Comparison of ENCODE assay signal across 10 cellular contexts in the genomic region with DNA sequence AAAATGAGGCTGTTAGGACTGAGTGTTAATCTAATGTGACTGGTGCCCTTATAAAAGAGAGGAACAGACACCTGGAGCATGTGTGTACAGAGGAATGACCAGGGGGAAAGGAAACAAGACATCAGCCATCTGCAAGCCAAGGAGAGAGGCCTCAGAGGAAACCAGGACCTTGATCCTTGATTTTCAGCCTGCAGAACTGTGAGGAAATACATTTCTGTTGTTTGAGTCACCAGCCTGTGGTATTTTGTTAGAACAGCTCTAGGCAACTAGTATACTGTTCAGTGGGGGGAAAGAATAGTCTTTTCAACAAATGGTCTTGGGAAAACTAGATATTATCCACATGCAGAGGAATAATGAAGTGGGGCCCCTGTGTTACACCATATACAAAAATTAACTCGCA.
DNase-seq lines count a peak whose midpoint lies in the region; ATAC-seq and TF ChIP-seq lines count a peak whose summit lies in the region.
"Had no signal": no experiment of that assay in that cellular context is flagged by ENCODE, and none has a peak within 500 bp of the region (broad histone marks: within the 10 kb centered on the region; RNA-seq: fewer than 3 reads in every experiment).

No MANE protein-coding gene starts in this region.

- no peak overlapping the region for H3K27ac Mint-ChIP-seq in activated T-helper 17 cell treated with anti-CD3 and anti-CD28 coated beads, Interleukin-2, amount 50 U/mL, for 72 hours
- no peak overlapping the region for H3K27ac Mint-ChIP-seq in type B pancreatic cell

- no peaks in the 10 kb centered on the region for H3K9me3 Mint-ChIP-seq in activated T-helper 17 cell treated with anti-CD3 and anti-CD28 coated beads, Interleukin-2, amount 50 U/mL, for 72 hours
- no peaks in the 10 kb centered on the region for H3K9me3 Mint-ChIP-seq in type B pancreatic cell

- peaks cover 4% of the 10 kb centered on the region for H3K27me3 Mint-ChIP-seq in activated T-helper 17 cell treated with anti-CD3 and anti-CD28 coated beads, Interleukin-2, amount 50 U/mL, for 72 hours
- no peaks in the 10 kb centered on the region for H3K27me3 Mint-ChIP-seq in type B pancreatic cell

- no peak for ATAC-seq in activated T-helper 17 cell treated with anti-CD3 and anti-CD28 coated beads, Interleukin-2, amount 50 U/mL, for 72 hours (replicated peaks)
- ATAC-seq in GM18907 (IDR thresholded peaks at IDR 0.05; ENCODE audit: unreplicated experiment) (no peak), GM19324 (IDR thresholded peaks at IDR 0.05; ENCODE audit: low FRiP score, unreplicated experiment) (no peak)

- no peak for TF ChIP-seq CTCF in AG09309 (IDR thresholded peaks at IDR 0.05; ENCODE audit: control insufficient read depth, insufficient read depth, low read depth, low read length, missing control alignments)
- TF ChIP-seq CTCF in astrocyte of the cerebellum (IDR thresholded peaks at IDR 0.05; ENCODE audit: low read depth, low read length, missing control alignments) = no peak
- no peak for TF ChIP-seq CTCF in type B pancreatic cell (conservative IDR thresholded peaks at IDR 0.05)

- H3K4me3 ChIP-seq in AG09309 (ENCODE audit: control insufficient read depth, low read depth, low read length) = no peak overlapping the region
- no peak overlapping the region for H3K4me3 ChIP-seq in astrocyte of the cerebellum (ENCODE audit: low read depth, low read length)
- H3K4me3 ChIP-seq: ascending aorta had no signal

- in situ Hi-C loops in astrocyte of the cerebellum (cut with HindIII; ENCODE audit: low sequenced_read_pairs) = no loop called here

- H3K4me1 Mint-ChIP-seq in activated T-helper 17 cell treated with anti-CD3 and anti-CD28 coated beads, Interleukin-2, amount 50 U/mL, for 72 hours = peaks cover 18% of the 10 kb centered on the region
- peaks cover 8% of the 10 kb centered on the region for H3K4me1 Mint-ChIP-seq in type B pancreatic cell (ENCODE audit: unreplicated experiment)

- DNase-seq in AG09309 (ENCODE audit: low read depth) (peak; percentile 59), HS-5 (ENCODE audit: low read depth) (peak; percentile 71), astrocyte of the cerebellum (ENCODE audit: low read depth) (peak; percentile 76), kidney glomerular epithelial cell (lab: John Stamatoyannopoulos, UW) (peak; percentile 85), type B pancreatic cell (ENCODE audit: extremely low spot score, unreplicated experiment) (no peak)
- DNase-seq: activated CD4-positive, alpha-beta T cell treated with anti-CD3 and anti-CD28 coated beads, Interleukin-2, amount 50 U/mL, for 4 hours had no signal

- H3K36me3 Mint-ChIP-seq in activated T-helper 17 cell treated with anti-CD3 and anti-CD28 coated beads, Interleukin-2, amount 50 U/mL, for 72 hours (ENCODE audit: low read depth) = no peaks in the 10 kb centered on the region
- no peaks in the 10 kb centered on the region for H3K36me3 Mint-ChIP-seq in type B pancreatic cell

- no peak overlapping the region for H3K4me3 Mint-ChIP-seq in activated T-helper 17 cell treated with anti-CD3 and anti-CD28 coated beads, Interleukin-2, amount 50 U/mL, for 72 hours
- no peak overlapping the region for H3K4me3 Mint-ChIP-seq in type B pancreatic cell
